12 cellular contexts compared by ENCODE assay signal in genomic region chrX:47960400-47960799, GRCh38. TPM values are rescaled to one million over a fixed set of nuclear protein-coding genes. Genes with fewer than 3 reads are reported as not detected.
"Had no signal": no experiment of that assay in that cellular context is flagged by ENCODE, and none has a peak within 500 bp of the region (broad histone marks: within the 10 kb centered on the region; RNA-seq: fewer than 3 reads in every experiment).

No MANE protein-coding gene starts in this region.

- H3K9me3 ChIP-seq: gastroesophageal sphincter had no signal

- H3K36me3 ChIP-seq: gastroesophageal sphincter, WERI-Rb-1 had no signal

- H3K27ac ChIP-seq: gastroesophageal sphincter, WERI-Rb-1 had no signal

- H3K4me3 ChIP-seq: gastroesophageal sphincter, lung had no signal

- H3K4me1 ChIP-seq: gastroesophageal sphincter had no signal

- DNase-seq: activated CD4-positive, alpha-beta T cell treated with anti-CD3 and anti-CD28 coated beads for 48 hours; activated CD8-positive, alpha-beta T cell treated with anti-CD3 and anti-CD28 coated beads for 36 hours; activated effector memory CD4-positive, alpha-beta T cell treated with Interleukin-2 at 50 U/mL for 16 hours; activated naive CD4-positive, alpha-beta T cell treated with anti-CD3 and anti-CD28 coated beads, Interleukin-2, amount 50 U/mL, for 16 hours; activated T-cell treated with anti-CD3 and anti-CD28 coated beads, Interleukin-2, amount 50 U/mL, for 4 hours; natural killer cell; stimulated activated CD4-positive, alpha-beta T cell treated with anti-CD3 and anti-CD28 coated beads, Interleukin-2, amount 100 ng/mL, for 48 hours; WERI-Rb-1 had no signal

- H3K27me3 ChIP-seq: gastroesophageal sphincter had no signal

RNA-seq across cellular contexts. Expression of gene SPACA5, which starts 46.4 kb away (rescaled TPM):
- polyA plus RNA-seq: esophagus, lung, urinary bladder had no signal
